In the genomic region with DNA sequence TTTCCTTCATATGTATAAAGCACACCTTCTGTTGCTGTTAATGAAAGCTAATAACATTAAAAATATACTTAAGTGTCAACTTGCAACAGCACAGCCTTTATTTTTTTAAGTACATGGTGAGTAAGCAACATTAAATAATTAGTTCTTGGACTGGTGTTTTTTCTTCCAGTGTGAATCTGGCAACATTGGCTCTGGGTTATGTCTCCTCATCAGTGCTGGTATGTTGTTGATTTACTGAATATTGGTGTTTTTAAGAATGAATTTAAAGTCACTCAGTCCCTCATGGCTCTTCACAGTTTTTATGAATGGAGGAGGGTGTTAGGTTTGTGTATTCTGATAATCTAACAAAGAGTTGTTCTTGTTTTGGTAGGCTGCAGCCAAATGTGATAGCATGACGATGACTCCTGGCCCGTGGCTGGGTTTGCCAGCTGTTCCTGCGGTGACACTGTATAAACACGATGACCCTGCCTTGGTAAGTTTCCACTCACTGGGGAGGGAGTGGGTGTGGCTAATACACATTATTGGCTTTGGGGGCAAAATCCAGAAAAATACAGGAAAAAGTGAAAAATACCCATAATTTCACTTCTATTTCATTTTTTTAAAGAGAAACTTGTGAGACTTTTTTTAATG, we compare ENCODE assay signal across 8 cellular contexts. TPM values are rescaled to one million over a fixed set of nuclear protein-coding genes. Genes with fewer than 3 reads are reported as not detected.
DNase-seq lines count a peak whose midpoint lies in the region; ATAC-seq, FAIRE-seq and TF ChIP-seq lines count a peak whose summit lies in the region.
"Not testable (repeated sequence)": the region's sequence is repeated elsewhere in the genome, so short reads cannot be mapped to it uniquely, and the experiment has no call there.

No MANE protein-coding gene starts in this region.

- not testable (repeated sequence) for H3K9me3 ChIP-seq in HCT116 (ENCODE audit: control insufficient read depth in 1 of 2, insufficient read depth in 1 of 2, low read depth in 1 of 2, low read length in 2 of 2); SJSA1 (replicated peaks); astrocyte (ENCODE audit: insufficient read depth, low read depth, low read length); esophagus squamous epithelium; hepatocyte (ENCODE audit: low read depth)

- H3K36me3 Mint-ChIP-seq in astrocyte (ENCODE audit: low read depth, unreplicated experiment) = peaks cover 39% of the 10 kb centered on the region
- peaks cover 9 to 68% (median 14%) of the 10 kb centered on the region in 3 donors for H3K36me3 Mint-ChIP-seq in naive thymus-derived CD8-positive, alpha-beta T cell
- peaks cover 55% of the 10 kb centered on the region for H3K36me3 Mint-ChIP-seq in stimulated activated naive CD8-positive, alpha-beta T cell treated with anti-CD3 and anti-CD28 coated beads, Interleukin-15, Interleukin-2, amounts not matched to agents 100 ng/mL and 50 ng/mL, for 24 hours (ENCODE audit: low read depth)

- H3K4me1 ChIP-seq in HCT116 (ENCODE audit: control insufficient read depth in 1 of 2, insufficient read depth in 2 of 2, low read length in 2 of 2); hepatocyte (ENCODE audit: insufficient read depth): not testable (repeated sequence)
- H3K4me1 ChIP-seq in SJSA1 (replicated peaks) (peaks cover 14% of the 10 kb centered on the region), astrocyte (ENCODE audit: insufficient read depth, low read length) (peaks cover 19% of the 10 kb centered on the region), esophagus squamous epithelium (peaks cover 0 to 50% (median 18%) of the 10 kb centered on the region in 3 donors)

- H3K9me3 Mint-ChIP-seq in astrocyte (ENCODE audit: unreplicated experiment); naive thymus-derived CD8-positive, alpha-beta T cell; stimulated activated naive CD8-positive, alpha-beta T cell treated with anti-CD3 and anti-CD28 coated beads, Interleukin-15, Interleukin-2, amounts not matched to agents 100 ng/mL and 50 ng/mL, for 24 hours: not testable (repeated sequence)

- ATAC-seq in HCT116; naive thymus-derived CD8-positive, alpha-beta T cell: not testable (repeated sequence)

- CTCF ChIA-PET in HCT116 (lab: Charles Lee) = not testable (repeated sequence)

- peak overlapping the region; percentile 88 for H3K27ac Mint-ChIP-seq in astrocyte (ENCODE audit: unreplicated experiment)
- H3K27ac Mint-ChIP-seq in naive thymus-derived CD8-positive, alpha-beta T cell = peak overlapping the region in 8 of 10 donors; percentile 19 to 87 (median 62)
- H3K27ac Mint-ChIP-seq in stimulated activated naive CD8-positive, alpha-beta T cell treated with anti-CD3 and anti-CD28 coated beads, Interleukin-15, Interleukin-2, amounts not matched to agents 100 ng/mL and 50 ng/mL, for 24 hours = peak overlapping the region; percentile 8

- H4K20me1 ChIP-seq in HCT116 (ENCODE audit: insufficient read depth); hepatocyte (ENCODE audit: insufficient read depth, poor library complexity, severe bottlenecking): not testable (repeated sequence)
- H4K20me1 ChIP-seq in astrocyte (ENCODE audit: insufficient read depth, low read length) = peaks cover 27% of the 10 kb centered on the region

- H3K4me3 Mint-ChIP-seq in astrocyte (ENCODE audit: unreplicated experiment); naive thymus-derived CD8-positive, alpha-beta T cell; stimulated activated naive CD8-positive, alpha-beta T cell treated with anti-CD3 and anti-CD28 coated beads, Interleukin-15, Interleukin-2, amounts not matched to agents 100 ng/mL and 50 ng/mL, for 24 hours: not testable (repeated sequence)

- H3K9ac ChIP-seq in HCT116 (ENCODE audit: low read length); astrocyte (ENCODE audit: low read length): not testable (repeated sequence)

- BruUV-seq in HCT116 (replicated peaks; lab: Mats Ljungman, UMichigan) = TSS peak; percentile 4

- not testable (repeated sequence) for FAIRE-seq in astrocyte (lab: Jason Lieb, UNC)

- POLR2A ChIA-PET in HCT116 (lab: Charles Lee); naive thymus-derived CD8-positive, alpha-beta T cell (lab: Charles Lee): not testable (repeated sequence)

- RAD21 ChIA-PET in HCT116 (lab: Charles Lee; ENCODE audit: low non-redundant PET in 1 of 2, low total read pairs in 2 of 2, uncharacterized antibody in 2 of 2, unreplicated experiment in 2 of 2) = not testable (repeated sequence)

- TF ChIP-seq CTCF in AG09319 (IDR thresholded peaks at IDR 0.05; ENCODE audit: low read depth, low read length); HCT116 (IDR thresholded peaks at IDR 0.05 in 2 of 3, conservative IDR thresholded peaks at IDR 0.05 in 1 of 3; ENCODE audit: borderline replicate concordance in 1 of 3, insufficient read depth in 1 of 3, low read depth in 2 of 3, low read length in 2 of 3); astrocyte (IDR thresholded peaks at IDR 0.05; ENCODE audit: insufficient read depth, low read depth, low read length); esophagus squamous epithelium (IDR thresholded peaks at IDR 0.05); hepatocyte (IDR thresholded peaks at IDR 0.05; ENCODE audit: poor library complexity): not testable (repeated sequence)

- H3K27me3 Mint-ChIP-seq in astrocyte (ENCODE audit: low read depth, unreplicated experiment); naive thymus-derived CD8-positive, alpha-beta T cell; stimulated activated naive CD8-positive, alpha-beta T cell treated with anti-CD3 and anti-CD28 coated beads, Interleukin-15, Interleukin-2, amounts not matched to agents 100 ng/mL and 50 ng/mL, for 24 hours: not testable (repeated sequence)

- TF ChIP-seq POLR2A in HCT116 (IDR thresholded peaks at IDR 0.05; ENCODE audit: borderline replicate concordance, extremely low read depth, insufficient read depth, insufficient read length); esophagus squamous epithelium (IDR thresholded peaks at IDR 0.05): not testable (repeated sequence)

- H3K36me3 ChIP-seq in HCT116 (ENCODE audit: control insufficient read depth in 1 of 2, insufficient read depth in 2 of 2, low read length in 2 of 2) (peaks cover 16 to 26% of the 10 kb centered on the region in 2 experiments), SJSA1 (peaks cover 32% of the 10 kb centered on the region), astrocyte (ENCODE audit: insufficient read depth, low read length) (peaks cover 10% of the 10 kb centered on the region), esophagus squamous epithelium (peaks cover 0 to 84% (median 14%) of the 10 kb centered on the region in 3 donors)
- not testable (repeated sequence) for H3K36me3 ChIP-seq in hepatocyte (replicated peaks; ENCODE audit: insufficient read depth, low read depth)

- H3K4me3 ChIP-seq in HCT116 (replicated peaks in 1 of 2; ENCODE audit: low read depth in 1 of 2, low read length in 2 of 2); SJSA1; astrocyte (ENCODE audit: insufficient read depth, low read depth, low read length); esophagus squamous epithelium; hepatocyte: not testable (repeated sequence)

- H3K27me3 ChIP-seq in HCT116 (ENCODE audit: insufficient read depth, low read length); SJSA1 (replicated peaks); astrocyte (ENCODE audit: insufficient read depth, low read length); esophagus squamous epithelium; hepatocyte: not testable (repeated sequence)

- not testable (repeated sequence) for H3K4me2 ChIP-seq in HCT116 (ENCODE audit: low read length); astrocyte (ENCODE audit: low read length); hepatocyte

- not testable (repeated sequence) for TF ChIP-seq RAD21 in HCT116 (IDR thresholded peaks at IDR 0.05; ENCODE audit: low read depth)

- 19 to 32% methylated on average over 4 of the region's 4 CpGs for WGBS in esophagus squamous epithelium, 2 donors
- 67% methylated on average over 4 of the region's 4 CpGs for WGBS in hepatocyte (ENCODE audit: low lambda C conversion rate, missing lambda C conversion rate)

- not testable (repeated sequence) for H3K79me2 ChIP-seq in HCT116 (ENCODE audit: insufficient read depth, low read length); astrocyte (ENCODE audit: insufficient read depth, low read length)
- peaks cover 18% of the 10 kb centered on the region for H3K79me2 ChIP-seq in hepatocyte

- H3K4me1 Mint-ChIP-seq in astrocyte (ENCODE audit: low read depth, unreplicated experiment) = peaks cover 40% of the 10 kb centered on the region
- peaks cover 17 to 45% (median 36%) of the 10 kb centered on the region in 4 donors for H3K4me1 Mint-ChIP-seq in naive thymus-derived CD8-positive, alpha-beta T cell
- H3K4me1 Mint-ChIP-seq in stimulated activated naive CD8-positive, alpha-beta T cell treated with anti-CD3 and anti-CD28 coated beads, Interleukin-15, Interleukin-2, amounts not matched to agents 100 ng/mL and 50 ng/mL, for 24 hours (ENCODE audit: low read depth) = peaks cover 33% of the 10 kb centered on the region

- not testable (repeated sequence) for H3K9me2 ChIP-seq in HCT116 (ENCODE audit: insufficient read depth); hepatocyte (replicated peaks; ENCODE audit: insufficient read depth)

- intact Hi-C loops in HCT116 (cut with micrococcal nuclease); esophagus squamous epithelium (cut with DNase I): not testable (repeated sequence)

- DNase-seq in AG09319 (ENCODE audit: extremely low read depth, low read depth) (peak; percentile 16), SJSA1 (ENCODE audit: low read depth in 1 of 2, low spot score in 2 of 2) (peak; percentile 50 to 81), astrocyte (ENCODE audit: low read depth) (peak; percentile 53), hepatocyte (ENCODE audit: low spot score) (peak; percentile 36)
- not testable (repeated sequence) for DNase-seq in HCT116 (ENCODE audit: low read depth, low spot score); esophagus squamous epithelium (lab: John Stamatoyannopoulos, UW); naive thymus-derived CD8-positive, alpha-beta T cell

- not testable (repeated sequence) for H3K27ac ChIP-seq in HCT116 (ENCODE audit: low read depth, low read length); SJSA1
- H3K27ac ChIP-seq in astrocyte (ENCODE audit: low read depth, low read length) (peak overlapping the region; percentile 0), esophagus squamous epithelium (peak overlapping the region in 3 of 4 donors; percentile 23 to 70 (median 56)), hepatocyte (peak overlapping the region; percentile 41)

- H2AFZ ChIP-seq in HCT116 (ENCODE audit: low read depth, low read length, poor library complexity, severe bottlenecking); astrocyte (ENCODE audit: low read depth, low read length); hepatocyte: not testable (repeated sequence)

RNA-seq across cellular contexts. Expression of gene NTAN1, which starts 38.8 kb away (rescaled TPM):
- total RNA-seq in HCT116 (2021; ENCODE audit: unreplicated experiment) (34.4 TPM), astrocyte (61.3 and 66.3 TPM in 2 replicates), esophagus squamous epithelium (10 to 100 TPM; 23.2 to 64.8 (median 34.1) TPM), hepatocyte (35.3 and 72.3 TPM in 2 replicates)
- polyA plus RNA-seq in HCT116 (2012) = 40.0 and 43.9 TPM in 2 replicates
- 73.9 and 93.6 TPM in 2 replicates for total RNA-seq in SJSA1 (2014; rRNA removed; shearing (Covaris generic))
- polyA plus RNA-seq in hepatocyte = 46.2 and 52.6 TPM in 2 replicates
- total RNA-seq in naive thymus-derived CD8-positive, alpha-beta T cell = 10 to 100 TPM; 29.3 to 33.4 TPM
- polyA plus RNA-seq in naive thymus-derived CD8-positive, alpha-beta T cell = 10 to 100 TPM; 42.6 to 45.1 (median 43.5) TPM

RNA-seq across cellular contexts. Expression of gene PDXDC1, which starts 42.2 kb away (rescaled TPM):
- total RNA-seq in HCT116 (2021; ENCODE audit: unreplicated experiment) = 94.3 TPM
- polyA plus RNA-seq in HCT116 (2012) = 59.8 and 65.3 TPM in 2 replicates
- 60.8 and 75.9 TPM in 2 replicates for total RNA-seq in SJSA1 (2014; rRNA removed; shearing (Covaris generic))
- total RNA-seq in astrocyte = 123 and 127 TPM in 2 replicates
- total RNA-seq in esophagus squamous epithelium = 10 to 100 TPM; 40.3 to 76.5 (median 53.9) TPM
- total RNA-seq in hepatocyte = 141 and 142 TPM in 2 replicates
- 135 and 146 TPM in 2 replicates for polyA plus RNA-seq in hepatocyte
- 10 to 100 TPM; 76.1 to 77.8 TPM for total RNA-seq in naive thymus-derived CD8-positive, alpha-beta T cell
- polyA plus RNA-seq in naive thymus-derived CD8-positive, alpha-beta T cell = 10 to 100 TPM; 25.0 to 35.7 (median 28.2) TPM

Comparison
In these comparisons a context has a peak if more than half of its experiments do, and no peak if none do; other contexts are left out.
1. H3K27ac Mint-ChIP-seq: peak in every context shown above with its lines; median percentile 88 in astrocyte; 62 in naive thymus-derived CD8-positive, alpha-beta T cell; 8 in stimulated activated naive CD8-positive, alpha-beta T cell treated with anti-CD3 and anti-CD28 coated beads, Interleukin-15, Interleukin-2, amounts not matched to agents 100 ng/mL and 50 ng/mL, for 24 hours.